In genomic region chr14:104898870-104899510, GRCh38 we compare ENCODE assay signal across 19 cellular contexts. TPM values are rescaled to one million over a fixed set of nuclear protein-coding genes. Genes with fewer than 3 reads are reported as not detected.
"Had no signal": no experiment of that assay in that cellular context is flagged by ENCODE, and none has a peak within 500 bp of the region (broad histone marks: within the 10 kb centered on the region; RNA-seq: fewer than 3 reads in every experiment).

No MANE protein-coding gene starts in this region.

- H3K27ac ChIP-seq: ascending aorta, left lung, neural progenitor cell, right lobe of liver, SJSA1, upper lobe of left lung had no signal

- H3K9me3 ChIP-seq: ascending aorta, left lung, right lobe of liver, upper lobe of left lung had no signal

- ATAC-seq: activated T-cell treated with anti-CD3 and anti-CD28 coated beads, Interleukin-2, amount 50 U/mL, for 4 hours; left lung; right lobe of liver had no signal

- H3K4me3 ChIP-seq: ascending aorta, left lung, neural progenitor cell, right lobe of liver, SJSA1, upper lobe of left lung had no signal

- H3K4me1 Mint-ChIP-seq: immature natural killer cell had no signal

- H3K36me3 Mint-ChIP-seq: activated CD4-positive, alpha-beta memory T cell treated with anti-CD3 and anti-CD28 coated beads for 36 hours; activated naive CD8-positive, alpha-beta T cell treated with anti-CD3 and anti-CD28 coated beads, Interleukin-2, amount 10 ng/mL, durations not matched to agents 7 days and 5 days; immature natural killer cell; neural progenitor cell had no signal

- H3K4me1 ChIP-seq: ascending aorta, neural progenitor cell, SJSA1 had no signal

- H3K36me3 ChIP-seq: right lobe of liver, SJSA1 had no signal

- H3K9ac ChIP-seq: neural progenitor cell had no signal

- H3K4me3 Mint-ChIP-seq: activated CD4-positive, alpha-beta memory T cell treated with anti-CD3 and anti-CD28 coated beads for 36 hours; activated naive CD8-positive, alpha-beta T cell treated with anti-CD3 and anti-CD28 coated beads, Interleukin-2, amount 10 ng/mL, durations not matched to agents 7 days and 5 days; activated T-cell treated with anti-CD3 and anti-CD28 coated beads, Interleukin-2, amount 50 U/mL, for 4 hours; immature natural killer cell; neural progenitor cell had no signal

- FAIRE-seq: bronchial epithelial cell, colon had no signal

- DNase-seq: activated CD4-positive, alpha-beta memory T cell treated with anti-CD3 and anti-CD28 coated beads for 36 hours; activated CD4-positive, alpha-beta T cell treated with anti-CD3 and anti-CD28 coated beads for 1 hour; activated naive CD8-positive, alpha-beta T cell treated with anti-CD3 and anti-CD28 coated beads, Interleukin-2, amount 10 ng/mL, durations not matched to agents 7 days and 5 days; activated T-cell treated with anti-CD3 and anti-CD28 coated beads, Interleukin-2, amount 50 U/mL, for 4 hours; effector CD4-positive, alpha-beta T cell; hypothalamus; immature natural killer cell; right lobe of liver; stimulated activated CD4-positive, alpha-beta T cell treated with anti-CD3 and anti-CD28 coated beads, Interleukin-2, amount 100 ng/mL, for 24 hours; stimulated activated naive CD4-positive, alpha-beta T cell treated with Interleukin-2 at 50 U/mL for 16 hours; SW 1271 had no signal

- H3K27ac Mint-ChIP-seq: activated CD4-positive, alpha-beta memory T cell treated with anti-CD3 and anti-CD28 coated beads for 36 hours; activated naive CD8-positive, alpha-beta T cell treated with anti-CD3 and anti-CD28 coated beads, Interleukin-2, amount 10 ng/mL, durations not matched to agents 7 days and 5 days; immature natural killer cell; neural progenitor cell had no signal

- H3K9me3 Mint-ChIP-seq: activated CD4-positive, alpha-beta memory T cell treated with anti-CD3 and anti-CD28 coated beads for 36 hours; activated naive CD8-positive, alpha-beta T cell treated with anti-CD3 and anti-CD28 coated beads, Interleukin-2, amount 10 ng/mL, durations not matched to agents 7 days and 5 days; activated T-cell treated with anti-CD3 and anti-CD28 coated beads, Interleukin-2, amount 50 U/mL, for 4 hours; immature natural killer cell had no signal

- H3K27me3 ChIP-seq: ascending aorta, left lung, right lobe of liver, SJSA1, upper lobe of left lung had no signal

RNA-seq across cellular contexts. Expression of gene PLD4, which starts 25.7 kb away (rescaled TPM):
- total RNA-seq: activated CD4-positive, alpha-beta memory T cell treated with anti-CD3 and anti-CD28 coated beads for 36 hours; ascending aorta; bronchial epithelial cell; SJSA1 had no signal
- polyA plus RNA-seq: fibroblast of lung had no signal

RNA-seq across cellular contexts. Expression of gene CEP170B, which starts 33.9 kb away (rescaled TPM):
- polyA plus RNA-seq: immature natural killer cell had no signal
